In genomic region chr22:39351689-39352214, GRCh38 we compare ENCODE assay signal across 1 cellular context.
TF ChIP-seq lines count a peak whose summit lies in the region.

No MANE protein-coding gene starts in this region.

TF ChIP-seq in HepG2, 621 proteins besides CTCF, POLR2A, EP300 and RAD21:
- 0 out of 2 replicates have a peak, but pooled peaks have one; percentile 16 for TF ChIP-seq ZNF768 (CRISPR knock-in tag; IDR thresholded peaks at IDR 0.05)
- TF ChIP-seq TEF (CRISPR knock-in tag; IDR thresholded peaks at IDR 0.05): no peak
- no peak for TF ChIP-seq ARID4A (CRISPR knock-in tag; IDR thresholded peaks at IDR 0.05; ENCODE audit: borderline replicate concordance)
